Comparison of ENCODE assay signal across 32 cellular contexts in the genomic region with DNA sequence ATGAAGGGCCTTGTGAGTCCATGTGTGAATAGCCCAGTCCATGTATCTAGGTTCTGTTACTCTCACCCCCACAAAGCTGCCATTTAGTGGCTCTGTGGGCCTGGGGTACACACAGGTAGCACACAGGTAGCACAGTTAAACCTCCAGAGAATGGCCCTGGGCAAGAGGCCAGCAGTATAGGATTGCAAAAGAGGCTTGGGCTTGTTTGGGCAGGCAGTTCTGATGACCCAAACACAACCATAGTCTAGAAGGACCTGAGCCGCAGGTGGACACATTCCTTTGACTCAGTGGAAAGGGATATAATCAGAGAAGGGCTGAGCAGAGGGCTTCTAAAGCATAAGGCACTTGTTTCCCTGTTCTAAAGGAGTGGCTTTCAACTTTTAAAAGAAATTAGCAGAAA.
"Had no signal": no experiment of that assay in that cellular context is flagged by ENCODE, and none has a peak within 500 bp of the region (broad histone marks: within the 10 kb centered on the region; RNA-seq: fewer than 3 reads in every experiment).

No MANE protein-coding gene starts in this region.

- H3K4me1 ChIP-seq: adrenal gland, body of pancreas, esophagus squamous epithelium, gastroesophageal sphincter had no signal

- H3K4me3 ChIP-seq: adrenal gland, body of pancreas, esophagus squamous epithelium, gastroesophageal sphincter, heart right ventricle had no signal

- H3K27ac Mint-ChIP-seq: activated B cell treated with CpG ODN at 0.5 μM for 24 hours; activated CD8-positive, alpha-beta T cell treated with anti-CD3 and anti-CD28 coated beads for 36 hours; activated naive CD4-positive, alpha-beta T cell treated with anti-CD3 and anti-CD28 coated beads for 36 hours; activated naive CD4-positive, alpha-beta T cell treated with anti-CD3 and anti-CD28 coated beads, Interleukin-2, amount 50 U/mL, for 24 hours; activated naive CD8-positive, alpha-beta T cell treated with anti-CD3 and anti-CD28 coated beads for 36 hours; activated naive CD8-positive, alpha-beta T cell treated with anti-CD3 and anti-CD28 coated beads, Interleukin-2, amount 50 U/mL, for 24 hours; activated T-helper 17 cell treated with anti-CD3 and anti-CD28 coated beads, Interleukin-2, amount 50 U/mL, for 72 hours; effector memory CD8-positive, alpha-beta T cell; T-helper 17 cell; T-helper 2 cell treated with Interferon-gamma antibody and Interleukin-4, amounts not matched to agents 5 μg/mL and 100 μg/mL, for 36 hours had no signal

- DNase-seq: activated B cell treated with CpG ODN at 0.5 μM for 24 hours; activated CD4-positive, alpha-beta T cell treated with anti-CD3 and anti-CD28 coated beads for 48 hours; activated CD4-positive, alpha-beta T cell treated with anti-CD3 and anti-CD28 coated beads, Interleukin-2, amount 50 U/mL, for 1 hour; activated CD4-positive, alpha-beta T cell treated with anti-CD3 and anti-CD28 coated beads, Interleukin-2, amount 50 U/mL, for 48 hours; activated CD8-positive, alpha-beta memory T cell treated with anti-CD3 and anti-CD28 coated beads for 24 hours; activated CD8-positive, alpha-beta T cell treated with anti-CD3 and anti-CD28 coated beads for 36 hours; activated effector memory CD4-positive, alpha-beta T cell treated with anti-CD3 and anti-CD28 coated beads, Interleukin-2, amount 50 U/mL, for 16 hours; activated naive CD4-positive, alpha-beta T cell treated with anti-CD3 and anti-CD28 coated beads for 36 hours; activated naive CD8-positive, alpha-beta T cell treated with anti-CD3 and anti-CD28 coated beads for 36 hours; activated naive CD8-positive, alpha-beta T cell treated with anti-CD3 and anti-CD28 coated beads, Interleukin-2, amount 50 U/mL, for 24 hours; activated T-cell treated with anti-CD3 and anti-CD28 coated beads, Interleukin-2, amount 50 U/mL, for 4 hours; adrenal gland; amygdala; aorta; body of pancreas; caudate nucleus; cortex of kidney; dermis blood vessel endothelial cell; effector CD4-positive, alpha-beta T cell; effector memory CD8-positive, alpha-beta T cell; esophagus squamous epithelium; foreskin melanocyte; heart right ventricle; T-helper 17 cell; T1000; WERI-Rb-1 had no signal

- H3K36me3 Mint-ChIP-seq: activated naive CD4-positive, alpha-beta T cell treated with anti-CD3 and anti-CD28 coated beads, Interleukin-2, amount 50 U/mL, for 24 hours; activated naive CD8-positive, alpha-beta T cell treated with anti-CD3 and anti-CD28 coated beads for 36 hours had no signal

- H3K27ac ChIP-seq: adrenal gland, body of pancreas, epithelial cell of prostate, esophagus squamous epithelium, gastroesophageal sphincter, heart right ventricle, WERI-Rb-1 had no signal

- H3K4me1 Mint-ChIP-seq: activated B cell treated with CpG ODN at 0.5 μM for 24 hours; activated naive CD4-positive, alpha-beta T cell treated with anti-CD3 and anti-CD28 coated beads, Interleukin-2, amount 50 U/mL, for 24 hours; activated naive CD8-positive, alpha-beta T cell treated with anti-CD3 and anti-CD28 coated beads for 36 hours; activated naive CD8-positive, alpha-beta T cell treated with anti-CD3 and anti-CD28 coated beads, Interleukin-2, amount 50 U/mL, for 24 hours; activated T-helper 17 cell treated with anti-CD3 and anti-CD28 coated beads, Interleukin-2, amount 50 U/mL, for 72 hours; T-helper 17 cell had no signal

- H3K9me3 ChIP-seq: adrenal gland, body of pancreas, esophagus squamous epithelium, gastroesophageal sphincter, heart right ventricle had no signal

- H3K4me3 Mint-ChIP-seq: activated B cell treated with CpG ODN at 0.5 μM for 24 hours; activated CD8-positive, alpha-beta T cell treated with anti-CD3 and anti-CD28 coated beads for 36 hours; activated naive CD4-positive, alpha-beta T cell treated with anti-CD3 and anti-CD28 coated beads for 36 hours; activated naive CD4-positive, alpha-beta T cell treated with anti-CD3 and anti-CD28 coated beads, Interleukin-2, amount 50 U/mL, for 24 hours; activated naive CD8-positive, alpha-beta T cell treated with anti-CD3 and anti-CD28 coated beads for 36 hours; activated naive CD8-positive, alpha-beta T cell treated with anti-CD3 and anti-CD28 coated beads, Interleukin-2, amount 50 U/mL, for 24 hours; activated T-cell treated with anti-CD3 and anti-CD28 coated beads, Interleukin-2, amount 50 U/mL, for 4 hours; activated T-helper 17 cell treated with anti-CD3 and anti-CD28 coated beads, Interleukin-2, amount 50 U/mL, for 72 hours; effector memory CD8-positive, alpha-beta T cell; T-helper 17 cell; T-helper 2 cell treated with Interferon-gamma antibody and Interleukin-4, amounts not matched to agents 5 μg/mL and 100 μg/mL, for 36 hours had no signal

- H3K27me3 Mint-ChIP-seq: activated B cell treated with CpG ODN at 0.5 μM for 24 hours, T-helper 17 cell had no signal

- H3K9me3 Mint-ChIP-seq: activated B cell treated with CpG ODN at 0.5 μM for 24 hours; activated CD8-positive, alpha-beta T cell treated with anti-CD3 and anti-CD28 coated beads for 36 hours; activated naive CD4-positive, alpha-beta T cell treated with anti-CD3 and anti-CD28 coated beads for 36 hours; activated naive CD4-positive, alpha-beta T cell treated with anti-CD3 and anti-CD28 coated beads, Interleukin-2, amount 50 U/mL, for 24 hours; activated naive CD8-positive, alpha-beta T cell treated with anti-CD3 and anti-CD28 coated beads for 36 hours; activated naive CD8-positive, alpha-beta T cell treated with anti-CD3 and anti-CD28 coated beads, Interleukin-2, amount 50 U/mL, for 24 hours; activated T-cell treated with anti-CD3 and anti-CD28 coated beads, Interleukin-2, amount 50 U/mL, for 4 hours; activated T-helper 17 cell treated with anti-CD3 and anti-CD28 coated beads, Interleukin-2, amount 50 U/mL, for 72 hours; effector memory CD8-positive, alpha-beta T cell; T-helper 2 cell treated with Interferon-gamma antibody and Interleukin-4, amounts not matched to agents 5 μg/mL and 100 μg/mL, for 36 hours had no signal

- ATAC-seq: activated CD4-positive, CD25-positive, alpha-beta regulatory T cell treated with anti-CD3 and anti-CD28 coated beads, Interleukin-2, amount 50 U/mL, for 24 hours; activated CD8-positive, alpha-beta T cell treated with anti-CD3 and anti-CD28 coated beads for 36 hours; activated naive CD8-positive, alpha-beta T cell treated with anti-CD3 and anti-CD28 coated beads, Interleukin-2, amount 50 U/mL, for 24 hours; activated T-cell treated with anti-CD3 and anti-CD28 coated beads, Interleukin-2, amount 50 U/mL, for 4 hours; activated T-helper 17 cell treated with anti-CD3 and anti-CD28 coated beads, Interleukin-2, amount 50 U/mL, for 72 hours; body of pancreas; effector memory CD8-positive, alpha-beta T cell; gastroesophageal sphincter; heart right ventricle; T-helper 17 cell had no signal

- H3K36me3 ChIP-seq: adrenal gland, esophagus squamous epithelium, gastroesophageal sphincter, heart right ventricle, WERI-Rb-1 had no signal

- H3K27me3 ChIP-seq: adrenal gland, body of pancreas, esophagus squamous epithelium, gastroesophageal sphincter, heart right ventricle had no signal
